In genomic region chr15:90874986-90875385, GRCh38 we compare ENCODE assay signal across 8 cellular contexts. TPM values are rescaled to one million over a fixed set of nuclear protein-coding genes. Genes with fewer than 3 reads are reported as not detected.
A peak's percentile ranks its signal among the peaks of the same experiment; 100 is the strongest.
DNase-seq lines count a peak whose midpoint lies in the region; ATAC-seq and TF ChIP-seq lines count a peak whose summit lies in the region.
"Not testable (repeated sequence)": the region's sequence is repeated elsewhere in the genome, so short reads cannot be mapped to it uniquely, and the experiment has no call there.

No MANE protein-coding gene starts in this region.

- H3K4ac ChIP-seq in mesenchymal stem cell (ENCODE audit: low read depth in 1 of 2, low read length in 2 of 2), result not testable (repeated sequence)

- H3K14ac ChIP-seq in mesenchymal stem cell (ENCODE audit: low read length in 2 of 2), result not testable (repeated sequence)

- not testable (repeated sequence) for H3K9me3 Mint-ChIP-seq in activated CD4-positive, alpha-beta T cell treated with anti-CD3 and anti-CD28 coated beads, Interleukin-2, amount 10 ng/mL, durations not matched to agents 7 days and 5 days; activated T-cell treated with anti-CD3 and anti-CD28 coated beads, Interleukin-2, amount 50 U/mL, for 4 hours; activated naive CD4-positive, alpha-beta T cell treated with anti-CD3 and anti-CD28 coated beads, Interleukin-2, amount 50 U/mL, for 24 hours; stimulated activated naive CD8-positive, alpha-beta T cell treated with anti-CD3 and anti-CD28 coated beads, Interleukin-15, Interleukin-2, amounts not matched to agents 100 ng/mL and 50 ng/mL, for 24 hours

- not testable (repeated sequence) for H3K27me3 Mint-ChIP-seq in T-helper 17 cell; activated CD4-positive, alpha-beta T cell treated with anti-CD3 and anti-CD28 coated beads, Interleukin-2, amount 10 ng/mL, durations not matched to agents 7 days and 5 days; activated T-cell treated with anti-CD3 and anti-CD28 coated beads, Interleukin-2, amount 50 U/mL, for 4 hours (ENCODE audit: low read depth); activated naive CD4-positive, alpha-beta T cell treated with anti-CD3 and anti-CD28 coated beads, Interleukin-2, amount 50 U/mL, for 24 hours; stimulated activated naive CD8-positive, alpha-beta T cell treated with anti-CD3 and anti-CD28 coated beads, Interleukin-15, Interleukin-2, amounts not matched to agents 100 ng/mL and 50 ng/mL, for 24 hours

- not testable (repeated sequence) for H3K18ac ChIP-seq in mesenchymal stem cell (ENCODE audit: low read depth in 1 of 2, low read length in 2 of 2)

- not testable (repeated sequence) for H2AK5ac ChIP-seq in mesenchymal stem cell (ENCODE audit: low read length, severe bottlenecking)

- H3K4me3 ChIP-seq in dorsolateral prefrontal cortex; mesenchymal stem cell (ENCODE audit: insufficient read depth in 1 of 2, low read depth in 1 of 2, low read length in 2 of 2): not testable (repeated sequence)

- H2BK120ac ChIP-seq in mesenchymal stem cell (ENCODE audit: low read depth, low read length), result not testable (repeated sequence)

- H3K27ac ChIP-seq in 22Rv1, result peak overlapping the region; percentile 78; the same call in 1 of the 2 replicates
- H3K27ac ChIP-seq in dorsolateral prefrontal cortex, result peak overlapping the region in 35 of 59 donors; percentile 12 to 97 (median 61)
- H3K27ac ChIP-seq in mesenchymal stem cell (ENCODE audit: low read length, poor library complexity, severe bottlenecking), result not testable (repeated sequence)

- ATAC-seq in T-helper 17 cell; activated T-cell treated with anti-CD3 and anti-CD28 coated beads, Interleukin-2, amount 50 U/mL, for 4 hours: not testable (repeated sequence)

- CTCF ChIA-PET in activated CD4-positive, alpha-beta T cell treated with anti-CD3 and anti-CD28 coated beads, Interleukin-2, amount 10 ng/mL, durations not matched to agents 7 days and 5 days (lab: Charles Lee), result not testable (repeated sequence)

- H4K91ac ChIP-seq in mesenchymal stem cell (ENCODE audit: low read length), result not testable (repeated sequence)

- H2BK12ac ChIP-seq in mesenchymal stem cell (ENCODE audit: low read length in 2 of 2), result not testable (repeated sequence)

- not testable (repeated sequence) for H2AFZ ChIP-seq in mesenchymal stem cell (ENCODE audit: low read depth, low read length)

- H4K8ac ChIP-seq in mesenchymal stem cell (ENCODE audit: low read length), result not testable (repeated sequence)

- intact Hi-C loops in dorsolateral prefrontal cortex (cut with DNase I), result loop anchor here (5.0 kb wide), 3 partner anchors 53 to 558 kb away; partner anchors contain the start of gene BLM (in 1 of the 2)

- H3K4me3 Mint-ChIP-seq in T-helper 17 cell, result peak overlapping the region; percentile 60
- H3K4me3 Mint-ChIP-seq in activated CD4-positive, alpha-beta T cell treated with anti-CD3 and anti-CD28 coated beads, Interleukin-2, amount 10 ng/mL, durations not matched to agents 7 days and 5 days, result peak overlapping the region; percentile 40
- peak overlapping the region; percentile 48 for H3K4me3 Mint-ChIP-seq in activated T-cell treated with anti-CD3 and anti-CD28 coated beads, Interleukin-2, amount 50 U/mL, for 4 hours
- not testable (repeated sequence) for H3K4me3 Mint-ChIP-seq in activated naive CD4-positive, alpha-beta T cell treated with anti-CD3 and anti-CD28 coated beads, Interleukin-2, amount 50 U/mL, for 24 hours
- peak overlapping the region; percentile 91 for H3K4me3 Mint-ChIP-seq in stimulated activated naive CD8-positive, alpha-beta T cell treated with anti-CD3 and anti-CD28 coated beads, Interleukin-15, Interleukin-2, amounts not matched to agents 100 ng/mL and 50 ng/mL, for 24 hours

- not testable (repeated sequence) for H3K27me3 ChIP-seq in dorsolateral prefrontal cortex; mesenchymal stem cell (ENCODE audit: control insufficient read depth in 1 of 2, insufficient read depth in 1 of 2, low read length in 2 of 2)

- not testable (repeated sequence) for H2BK15ac ChIP-seq in mesenchymal stem cell (ENCODE audit: low read depth, poor library complexity, severe bottlenecking)

- not testable (repeated sequence) for H3K9me3 ChIP-seq in T-helper 17 cell (ENCODE audit: control insufficient read depth, low read length, poor library complexity, severe bottlenecking); mesenchymal stem cell (ENCODE audit: control insufficient read depth, low read length)

- peaks cover 45 to 50% of the 10 kb centered on the region in 2 experiments for H3K36me3 ChIP-seq in mesenchymal stem cell (ENCODE audit: control insufficient read depth in 1 of 2, insufficient read depth in 2 of 2, low read depth in 1 of 2, low read length in 2 of 2)

- POLR2A ChIA-PET in activated CD4-positive, alpha-beta T cell treated with anti-CD3 and anti-CD28 coated beads, Interleukin-2, amount 10 ng/mL, durations not matched to agents 7 days and 5 days (lab: Charles Lee), result not testable (repeated sequence)

- not testable (repeated sequence) for H3K4me2 ChIP-seq in mesenchymal stem cell (ENCODE audit: low read length, poor library complexity, severe bottlenecking)

- DNase-seq in T-helper 17 cell; activated CD4-positive, alpha-beta T cell treated with anti-CD3 and anti-CD28 coated beads, Interleukin-2, amount 10 ng/mL, durations not matched to agents 7 days and 5 days; activated T-cell treated with anti-CD3 and anti-CD28 coated beads, Interleukin-2, amount 50 U/mL, for 4 hours; dorsolateral prefrontal cortex; mesenchymal stem cell: not testable (repeated sequence)

- H3K4me1 Mint-ChIP-seq in T-helper 17 cell, result peaks cover 31% of the 10 kb centered on the region
- peaks cover 51% of the 10 kb centered on the region for H3K4me1 Mint-ChIP-seq in activated CD4-positive, alpha-beta T cell treated with anti-CD3 and anti-CD28 coated beads, Interleukin-2, amount 10 ng/mL, durations not matched to agents 7 days and 5 days
- H3K4me1 Mint-ChIP-seq in activated T-cell treated with anti-CD3 and anti-CD28 coated beads, Interleukin-2, amount 50 U/mL, for 4 hours (ENCODE audit: low read depth), result peaks cover 34% of the 10 kb centered on the region
- H3K4me1 Mint-ChIP-seq in activated naive CD4-positive, alpha-beta T cell treated with anti-CD3 and anti-CD28 coated beads, Interleukin-2, amount 50 U/mL, for 24 hours, result peaks cover 30% of the 10 kb centered on the region
- peaks cover 35% of the 10 kb centered on the region for H3K4me1 Mint-ChIP-seq in stimulated activated naive CD8-positive, alpha-beta T cell treated with anti-CD3 and anti-CD28 coated beads, Interleukin-15, Interleukin-2, amounts not matched to agents 100 ng/mL and 50 ng/mL, for 24 hours (ENCODE audit: low read depth)

- H3K9ac ChIP-seq in mesenchymal stem cell (ENCODE audit: low read length), result peak overlapping the region; percentile 11

- H3K23ac ChIP-seq in mesenchymal stem cell (ENCODE audit: low read length in 2 of 2), result not testable (repeated sequence)

- H3K4me1 ChIP-seq in mesenchymal stem cell (ENCODE audit: control insufficient read depth, insufficient read depth, low read depth, low read length), result peaks cover 26% of the 10 kb centered on the region

- H2BK5ac ChIP-seq in mesenchymal stem cell (ENCODE audit: low read depth, low read length, poor library complexity, severe bottlenecking), result not testable (repeated sequence)

- TF ChIP-seq CTCF in 22Rv1 (IDR thresholded peaks at IDR 0.05); dorsolateral prefrontal cortex (IDR thresholded peaks at IDR 0.05 in 54 of 56, conservative IDR thresholded peaks at IDR 0.05 in 2 of 56; ENCODE audit: low read depth in 1 of 56, partially characterized antibody in 56 of 56): not testable (repeated sequence)

- not testable (repeated sequence) for H3K36me3 Mint-ChIP-seq in T-helper 17 cell (ENCODE audit: low read depth); activated naive CD4-positive, alpha-beta T cell treated with anti-CD3 and anti-CD28 coated beads, Interleukin-2, amount 50 U/mL, for 24 hours
- H3K36me3 Mint-ChIP-seq in activated CD4-positive, alpha-beta T cell treated with anti-CD3 and anti-CD28 coated beads, Interleukin-2, amount 10 ng/mL, durations not matched to agents 7 days and 5 days (ENCODE audit: low read depth), result peaks cover 52% of the 10 kb centered on the region
- H3K36me3 Mint-ChIP-seq in activated T-cell treated with anti-CD3 and anti-CD28 coated beads, Interleukin-2, amount 50 U/mL, for 4 hours (ENCODE audit: insufficient read depth), result peaks cover 33% of the 10 kb centered on the region
- peaks cover 66% of the 10 kb centered on the region for H3K36me3 Mint-ChIP-seq in stimulated activated naive CD8-positive, alpha-beta T cell treated with anti-CD3 and anti-CD28 coated beads, Interleukin-15, Interleukin-2, amounts not matched to agents 100 ng/mL and 50 ng/mL, for 24 hours (ENCODE audit: low read depth)

- H3K79me1 ChIP-seq in mesenchymal stem cell (replicated peaks; ENCODE audit: low read length, poor library complexity, severe bottlenecking), result peaks cover 23% of the 10 kb centered on the region

- H3K27ac Mint-ChIP-seq in T-helper 17 cell, result peak overlapping the region; percentile 67
- H3K27ac Mint-ChIP-seq in activated CD4-positive, alpha-beta T cell treated with anti-CD3 and anti-CD28 coated beads, Interleukin-2, amount 10 ng/mL, durations not matched to agents 7 days and 5 days, result not testable (repeated sequence)
- peak overlapping the region; percentile 77 for H3K27ac Mint-ChIP-seq in activated naive CD4-positive, alpha-beta T cell treated with anti-CD3 and anti-CD28 coated beads, Interleukin-2, amount 50 U/mL, for 24 hours
- peak overlapping the region; percentile 26 for H3K27ac Mint-ChIP-seq in stimulated activated naive CD8-positive, alpha-beta T cell treated with anti-CD3 and anti-CD28 coated beads, Interleukin-15, Interleukin-2, amounts not matched to agents 100 ng/mL and 50 ng/mL, for 24 hours

- 92% methylated on average over 8 of the region's 9 CpGs for WGBS in mesenchymal stem cell

RNA-seq across cellular contexts. Expression of gene FURIN, which starts 6.6 kb away (rescaled TPM):
- total RNA-seq in T-helper 17 cell, result 100 to 1,000 TPM; 133 to 260 TPM
- 100 to 1,000 TPM; 148 to 153 TPM for total RNA-seq in activated CD4-positive, alpha-beta T cell treated with anti-CD3 and anti-CD28 coated beads, Interleukin-2, amount 10 ng/mL, durations not matched to agents 7 days and 5 days
- 100 to 1,000 TPM; 162 to 242 (median 189) TPM for total RNA-seq in activated T-cell treated with anti-CD3 and anti-CD28 coated beads, Interleukin-2, amount 50 U/mL, for 4 hours
- 10 to 100 TPM; 28.0 to 73.1 (median 40.8) TPM for total RNA-seq in dorsolateral prefrontal cortex
- polyA plus RNA-seq in mesenchymal stem cell (2013, experiment 1 of 2), result 58.9 TPM
- polyA plus RNA-seq in mesenchymal stem cell (2013, experiment 2 of 2), result 58.5 TPM

RNA-seq across cellular contexts. Expression of gene FES, which starts 9.3 kb away (rescaled TPM):
- total RNA-seq in T-helper 17 cell, result 10 to 100 TPM in 1 of 2 donors, 1 to 10 TPM in 1; 6.0 to 12.7 TPM
- 10 to 100 TPM in 1 of 2 experiments, 1 to 10 TPM in 1; 8.6 to 10.7 TPM for total RNA-seq in activated CD4-positive, alpha-beta T cell treated with anti-CD3 and anti-CD28 coated beads, Interleukin-2, amount 10 ng/mL, durations not matched to agents 7 days and 5 days
- 1 to 10 TPM; 3.6 to 8.1 (median 5.8) TPM for total RNA-seq in activated T-cell treated with anti-CD3 and anti-CD28 coated beads, Interleukin-2, amount 50 U/mL, for 4 hours
- total RNA-seq in dorsolateral prefrontal cortex, result 10 to 100 TPM in 95 of 120 experiments, 1 to 10 TPM in 25; 5.3 to 39.5 (median 13.8) TPM
- polyA plus RNA-seq in mesenchymal stem cell (2013, experiment 1 of 2), result 5.5 TPM
- polyA plus RNA-seq in mesenchymal stem cell (2013, experiment 2 of 2), result 5.3 TPM

RNA-seq across cellular contexts. Expression of gene MAN2A2, which starts 28.1 kb away (rescaled TPM):
- total RNA-seq in T-helper 17 cell (100 to 1,000 TPM; 159 to 186 TPM), dorsolateral prefrontal cortex (100 to 1,000 TPM; 152 to 468 (median 226) TPM)
- 10 to 100 TPM; 77.4 to 97.4 TPM for total RNA-seq in activated CD4-positive, alpha-beta T cell treated with anti-CD3 and anti-CD28 coated beads, Interleukin-2, amount 10 ng/mL, durations not matched to agents 7 days and 5 days
- 100 to 1,000 TPM in 2 of 3 donors, 10 to 100 TPM in 1; 93.2 to 124 (median 122) TPM for total RNA-seq in activated T-cell treated with anti-CD3 and anti-CD28 coated beads, Interleukin-2, amount 50 U/mL, for 4 hours
- polyA plus RNA-seq in mesenchymal stem cell (2013, experiment 1 of 2), result 23.9 TPM
- 23.2 TPM for polyA plus RNA-seq in mesenchymal stem cell (2013, experiment 2 of 2)

RNA-seq across cellular contexts. Expression of gene HDDC3, which starts 57.4 kb away (rescaled TPM):
- total RNA-seq in T-helper 17 cell (10 to 100 TPM; 11.1 to 12.9 TPM), dorsolateral prefrontal cortex (10 to 100 TPM in 119 of 120 experiments, 1 to 10 TPM in 1; 8.6 to 40.8 (median 20.2) TPM)
- total RNA-seq in activated CD4-positive, alpha-beta T cell treated with anti-CD3 and anti-CD28 coated beads, Interleukin-2, amount 10 ng/mL, durations not matched to agents 7 days and 5 days, result 10 to 100 TPM; 22.9 to 26.2 TPM
- total RNA-seq in activated T-cell treated with anti-CD3 and anti-CD28 coated beads, Interleukin-2, amount 50 U/mL, for 4 hours, result 10 to 100 TPM; 39.9 to 43.6 (median 40.0) TPM
- 7.3 TPM for polyA plus RNA-seq in mesenchymal stem cell (2013, experiment 1 of 2)
- polyA plus RNA-seq in mesenchymal stem cell (2013, experiment 2 of 2), result 7.2 TPM
